8 cellular contexts compared by ENCODE assay signal in genomic region chr4:103099691-103100392, GRCh38. TPM values are rescaled to one million over a fixed set of nuclear protein-coding genes. Genes with fewer than 3 reads are reported as not detected.
DNase-seq lines count a peak whose midpoint lies in the region; ATAC-seq and TF ChIP-seq lines count a peak whose summit lies in the region.

Gene BDH2 (minus strand): TSS chr4:103099834. CDS start chr4:103096254, 3,580 bp downstream.

- no peaks in the 10 kb centered on the region for H3K9me3 ChIP-seq in Caco-2
- no peaks in the 10 kb centered on the region for H3K9me3 ChIP-seq in effector memory CD4-positive, alpha-beta T cell (ENCODE audit: control insufficient read depth, low read length)
- H3K9me3 ChIP-seq in right lobe of liver = no peaks in the 10 kb centered on the region

- POLR2A ChIA-PET in Caco-2 (lab: Charles Lee) = interaction anchor here (0.6 kb wide), 3 partner anchors 281 to 622 kb away, joined by 3 to 13 read pairs (median 6); no protein-coding TSS in a partner anchor
- POLR2A ChIA-PET in activated CD4-positive, alpha-beta T cell treated with anti-CD3 and anti-CD28 coated beads for 36 hours (lab: Charles Lee) = no interaction called here

- H3K9me3 Mint-ChIP-seq in Caco-2 (ENCODE audit: unreplicated experiment) = no peaks in the 10 kb centered on the region
- no peaks in the 10 kb centered on the region for H3K9me3 Mint-ChIP-seq in activated CD4-positive, alpha-beta T cell treated with anti-CD3 and anti-CD28 coated beads for 36 hours (ENCODE audit: low read depth)
- no peaks in the 10 kb centered on the region for H3K9me3 Mint-ChIP-seq in stimulated activated naive B cell treated with anti-CD40 and anti-IgM and Interleukin-4, amounts not matched to agents 10 μg/mL and 1 μg/mL and 100 μg/mL, for 72 hours

- no TSS peak for BruUV-seq in Caco-2 (replicated peaks; lab: Mats Ljungman, UMichigan)

- H3K27ac Mint-ChIP-seq in Caco-2 (ENCODE audit: unreplicated experiment) = peak within 1 kb of the TSS; percentile 18
- peak within 1 kb of the TSS; percentile 85 for H3K27ac Mint-ChIP-seq in activated CD4-positive, alpha-beta T cell treated with anti-CD3 and anti-CD28 coated beads for 36 hours
- peak within 1 kb of the TSS; percentile 94 for H3K27ac Mint-ChIP-seq in stimulated activated naive B cell treated with anti-CD40 and anti-IgM and Interleukin-4, amounts not matched to agents 10 μg/mL and 1 μg/mL and 100 μg/mL, for 72 hours

- CTCF ChIA-PET in Caco-2 (lab: Charles Lee) = interaction anchor here (0.7 to 2.0 kb wide), 5 partner anchors 8 to 479 kb away, joined by 3 to 8 read pairs (median 5); no protein-coding TSS in a partner anchor
- CTCF ChIA-PET in activated CD4-positive, alpha-beta T cell treated with anti-CD3 and anti-CD28 coated beads for 36 hours (lab: Charles Lee) = interaction anchor here (0.9 to 3.6 kb wide), 22 partner anchors 10 to 669 kb away, joined by 3 to 35 read pairs (median 5); partner anchors contain the start of genes CISD2, MANBA and SLC9B2

- ATAC-seq in GM19328 (IDR thresholded peaks at IDR 0.05; ENCODE audit: unreplicated experiment) (peak; percentile 98), HG03439 (IDR thresholded peaks at IDR 0.05; ENCODE audit: unreplicated experiment) (peak; percentile 97), right lobe of liver (peak; percentile 86 to 92 (median 90))
- peak; percentile 98 for ATAC-seq in activated CD4-positive, alpha-beta T cell treated with anti-CD3 and anti-CD28 coated beads for 36 hours
- ATAC-seq in stimulated activated naive B cell treated with anti-CD40 and anti-IgM and Interleukin-4, amounts not matched to agents 10 μg/mL and 1 μg/mL and 100 μg/mL, for 72 hours (replicated peaks) = peak; percentile 99

- peak within 1 kb of the TSS; percentile 71 for H3K4me3 Mint-ChIP-seq in Caco-2 (ENCODE audit: unreplicated experiment)
- peak within 1 kb of the TSS; percentile 74 for H3K4me3 Mint-ChIP-seq in activated CD4-positive, alpha-beta T cell treated with anti-CD3 and anti-CD28 coated beads for 36 hours
- H3K4me3 Mint-ChIP-seq in stimulated activated naive B cell treated with anti-CD40 and anti-IgM and Interleukin-4, amounts not matched to agents 10 μg/mL and 1 μg/mL and 100 μg/mL, for 72 hours = peak within 1 kb of the TSS; percentile 90 to 96

- 6% methylated on average over 11 of the region's 11 CpGs for WGBS in right lobe of liver (ENCODE audit: insufficient coverage, low coverage, low lambda C conversion rate, missing lambda C conversion rate)

- H3K36me3 ChIP-seq in Caco-2 (ENCODE audit: control insufficient read depth, insufficient read depth, low read length) (no peaks in the 10 kb centered on the region), right lobe of liver (no peaks in the 10 kb centered on the region)
- no peaks in the 10 kb centered on the region for H3K36me3 ChIP-seq in effector memory CD4-positive, alpha-beta T cell (ENCODE audit: control insufficient read depth, insufficient read depth, low read length)

- H3K27me3 ChIP-seq in Caco-2 (replicated peaks; ENCODE audit: control insufficient read depth, insufficient read depth, low read length) (no peaks in the 10 kb centered on the region), right lobe of liver (no peaks in the 10 kb centered on the region)
- H3K27me3 ChIP-seq in effector memory CD4-positive, alpha-beta T cell (replicated peaks; ENCODE audit: control insufficient read depth, insufficient read depth, low read length, poor library complexity, severe bottlenecking) = no peaks in the 10 kb centered on the region

- H3K27me3 Mint-ChIP-seq in Caco-2 (ENCODE audit: insufficient read depth, unreplicated experiment) = no peaks in the 10 kb centered on the region
- no peaks in the 10 kb centered on the region for H3K27me3 Mint-ChIP-seq in activated CD4-positive, alpha-beta T cell treated with anti-CD3 and anti-CD28 coated beads for 36 hours
- no peaks in the 10 kb centered on the region for H3K27me3 Mint-ChIP-seq in stimulated activated naive B cell treated with anti-CD40 and anti-IgM and Interleukin-4, amounts not matched to agents 10 μg/mL and 1 μg/mL and 100 μg/mL, for 72 hours

- intact Hi-C loops in Caco-2 (cut with micrococcal nuclease; ENCODE audit: unreplicated experiment) (loop anchor here (1.0 to 10.0 kb wide), 6 partner anchors 53 to 835 kb away; partner anchors contain the start of genes SLC39A8 and SLC9B1), right lobe of liver (cut with DNase I) (no loop called here)
- intact Hi-C loops in activated CD4-positive, alpha-beta T cell treated with anti-CD3 and anti-CD28 coated beads for 36 hours (cut with DNase I, micrococcal nuclease) = loop anchor here (1.0 to 10.0 kb wide), 12 partner anchors 23 to 835 kb away; partner anchors contain the start of genes SLC39A8 (in 2 of the 2), SLC9B1 (in 2 of the 2), SLC9B2 (in 2 of the 2) and UBE2D3 (in 1 of the 2)

- H3K4me1 Mint-ChIP-seq in Caco-2 (ENCODE audit: low read depth, unreplicated experiment) = peaks cover 7% of the 10 kb centered on the region
- peaks cover 18% of the 10 kb centered on the region for H3K4me1 Mint-ChIP-seq in activated CD4-positive, alpha-beta T cell treated with anti-CD3 and anti-CD28 coated beads for 36 hours
- peaks cover 2 to 24% of the 10 kb centered on the region in 2 donors for H3K4me1 Mint-ChIP-seq in stimulated activated naive B cell treated with anti-CD40 and anti-IgM and Interleukin-4, amounts not matched to agents 10 μg/mL and 1 μg/mL and 100 μg/mL, for 72 hours

- DNase-seq in Caco-2 = peak; percentile 57 to 67
- peak; percentile 19 to 88 for DNase-seq in NCI-H446 (lab: John Stamatoyannopoulos, UW)
- DNase-seq in activated CD4-positive, alpha-beta T cell treated with anti-CD3 and anti-CD28 coated beads for 36 hours = peak; percentile 55
- DNase-seq in effector memory CD4-positive, alpha-beta T cell = peak; percentile 10 to 31 (median 14)
- DNase-seq in right lobe of liver = peak in 1 of 3 donors; percentile 64
- DNase-seq in stimulated activated naive B cell treated with anti-CD40 and anti-IgM and Interleukin-4, amounts not matched to agents 10 μg/mL and 1 μg/mL and 100 μg/mL, for 72 hours = peak; percentile 36

- H3K4me3 ChIP-seq in Caco-2 (ENCODE audit: low read depth, low read length) = peak within 1 kb of the TSS; percentile 31
- H3K4me3 ChIP-seq in effector memory CD4-positive, alpha-beta T cell (ENCODE audit: insufficient read depth, low read depth, low read length, poor library complexity, severe bottlenecking) = peak within 1 kb of the TSS; percentile 41
- H3K4me3 ChIP-seq in right lobe of liver = peak within 1 kb of the TSS; percentile 18 to 55 (median 54)

- peaks cover 7% of the 10 kb centered on the region for H3K36me3 Mint-ChIP-seq in Caco-2 (ENCODE audit: insufficient read depth, unreplicated experiment)
- no peaks in the 10 kb centered on the region for H3K36me3 Mint-ChIP-seq in activated CD4-positive, alpha-beta T cell treated with anti-CD3 and anti-CD28 coated beads for 36 hours (ENCODE audit: low read depth)
- H3K36me3 Mint-ChIP-seq in stimulated activated naive B cell treated with anti-CD40 and anti-IgM and Interleukin-4, amounts not matched to agents 10 μg/mL and 1 μg/mL and 100 μg/mL, for 72 hours = no peaks in the 10 kb centered on the region

- H3K4me1 ChIP-seq in Caco-2 (0 out of 2 replicates have a peak, but pooled peaks cover 8% of the 10 kb centered on the region), right lobe of liver (peaks cover 0 to 41% (median 15%) of the 10 kb centered on the region in 4 donors)
- no peaks in the 10 kb centered on the region for H3K4me1 ChIP-seq in effector memory CD4-positive, alpha-beta T cell (ENCODE audit: control insufficient read depth, insufficient read depth, low read length, poor library complexity, severe bottlenecking)

- TF ChIP-seq CTCF in Caco-2 (IDR thresholded peaks at IDR 0.05; ENCODE audit: insufficient read depth in 1 of 2, low read depth in 1 of 2, low read length in 1 of 2, severe bottlenecking in 1 of 2, unreplicated experiment in 1 of 2) (peak; percentile 45 to 54), right lobe of liver (IDR thresholded peaks at IDR 0.05) (peak; percentile 73 to 91 (median 78))

- no peak within 1 kb of the TSS for H3K27ac ChIP-seq in effector memory CD4-positive, alpha-beta T cell (ENCODE audit: insufficient read depth, low read length, poor library complexity, severe bottlenecking)
- H3K27ac ChIP-seq in right lobe of liver = peak within 1 kb of the TSS; percentile 47 to 74 (median 64)

- no peak for TF ChIP-seq POLR2A in right lobe of liver (IDR thresholded peaks at IDR 0.05)

RNA-seq across cellular contexts. Expression of gene BDH2, which starts in this region (rescaled TPM):
- total RNA-seq in Caco-2 (2022) (17.4 and 19.7 TPM in 2 replicates), right lobe of liver (10 to 100 TPM; 32.3 to 70.6 (median 47.2) TPM)
- 10 to 100 TPM; 12.7 to 14.8 TPM for total RNA-seq in activated CD4-positive, alpha-beta T cell treated with anti-CD3 and anti-CD28 coated beads for 36 hours

Comparison
In these comparisons a context has a peak if more than half of its experiments do, and no peak if none do; other contexts are left out.
1. H3K27ac Mint-ChIP-seq: peak in every context shown above with its lines; median percentile 94 in stimulated activated naive B cell treated with anti-CD40 and anti-IgM and Interleukin-4, amounts not matched to agents 10 μg/mL and 1 μg/mL and 100 μg/mL, for 72 hours; 85 in activated CD4-positive, alpha-beta T cell treated with anti-CD3 and anti-CD28 coated beads for 36 hours; 18 in Caco-2.
2. intact Hi-C loops: an anchor here in Caco-2 (1.0 to 10.0 kb wide) and activated CD4-positive, alpha-beta T cell treated with anti-CD3 and anti-CD28 coated beads for 36 hours (1.0 to 10.0 kb wide); none called in right lobe of liver.